23 cellular contexts compared by ENCODE assay signal in genomic region chr7:129884495-129884894, GRCh38.
A peak's percentile ranks its signal among the peaks of the same experiment; 100 is the strongest.
DNase-seq lines count a peak whose midpoint lies in the region; ATAC-seq and TF ChIP-seq lines count a peak whose summit lies in the region.
"Had no signal": no experiment of that assay in that cellular context is flagged by ENCODE, and none has a peak within 500 bp of the region (broad histone marks: within the 10 kb centered on the region; RNA-seq: fewer than 3 reads in every experiment).

No MANE protein-coding gene starts in this region.

- H3K27ac Mint-ChIP-seq in activated B cell treated with CpG ODN at 0.5 μM for 24 hours (no peak overlapping the region), T-helper 17 cell (no peak overlapping the region)
- no peak overlapping the region for H3K27ac Mint-ChIP-seq in activated naive CD8-positive, alpha-beta T cell treated with anti-CD3 and anti-CD28 coated beads, Interleukin-2, amount 50 U/mL, for 24 hours
- H3K27ac Mint-ChIP-seq: CD14-positive monocyte; CD4-positive, alpha-beta T cell; CD8-positive, alpha-beta memory T cell had no signal

- H3K27ac ChIP-seq in HCT116 (ENCODE audit: low read depth, low read length): 0 out of 2 replicates have a peak overlapping the region, but pooled peaks have one; percentile 7
- no peak overlapping the region for H3K27ac ChIP-seq in right lobe of liver
- H3K27ac ChIP-seq: A549; BLaER1 treated with 17β-estradiol and CSF1 and Interleukin-3, amounts not matched to agents 10 nM and 100 nM had no signal

- H3K4me3 Mint-ChIP-seq in activated B cell treated with CpG ODN at 0.5 μM for 24 hours (no peak overlapping the region), T-helper 17 cell (no peak overlapping the region)
- no peak overlapping the region for H3K4me3 Mint-ChIP-seq in activated naive CD8-positive, alpha-beta T cell treated with anti-CD3 and anti-CD28 coated beads, Interleukin-2, amount 50 U/mL, for 24 hours
- H3K4me3 Mint-ChIP-seq: CD14-positive monocyte; CD4-positive, alpha-beta T cell; CD8-positive, alpha-beta memory T cell had no signal

- no peak for TF ChIP-seq RAD21 in HCT116 (IDR thresholded peaks at IDR 0.05; ENCODE audit: low read depth)

- H3K4me3 ChIP-seq in HCT116 (replicated peaks in 1 of 2; ENCODE audit: low read depth in 1 of 2, low read length in 2 of 2) (no peak overlapping the region), right lobe of liver (no peak overlapping the region)
- H3K4me3 ChIP-seq: A549; BLaER1 treated with 17β-estradiol and CSF1 and Interleukin-3, amounts not matched to agents 10 nM and 100 nM; HAP-1 had no signal

- no peaks in the 10 kb centered on the region for H4K20me1 ChIP-seq in HCT116 (ENCODE audit: insufficient read depth)

- H3K4me1 ChIP-seq in HCT116 (ENCODE audit: control insufficient read depth in 1 of 2, insufficient read depth in 2 of 2, low read length in 2 of 2) (peaks cover 24 to 30% of the 10 kb centered on the region in 2 experiments; a peak in 3 of 4 replicates), right lobe of liver (peaks cover 0 to 6% (median 0%) of the 10 kb centered on the region in 4 donors)

- in situ Hi-C loops in KBM-7 (cut with MboI; ENCODE audit: low pct_unique_long_range_greater_than_20kb, low sequenced_read_pairs): no loop called here

- no peak for ATAC-seq in HCT116
- peak; percentile 34 for ATAC-seq in activated B cell treated with CpG ODN at 0.5 μM for 24 hours (ENCODE audit: low read depth)
- ATAC-seq in esophagus mucosa: peak; percentile 24
- no peak for ATAC-seq in activated naive CD8-positive, alpha-beta T cell treated with anti-CD3 and anti-CD28 coated beads, Interleukin-2, amount 50 U/mL, for 24 hours
- no peak for ATAC-seq in right lobe of liver
- ATAC-seq in T-helper 17 cell: no peak
- ATAC-seq: A549 had no signal

- H3K27me3 ChIP-seq in HCT116 (ENCODE audit: insufficient read depth, low read length) (no peaks in the 10 kb centered on the region), right lobe of liver (no peaks in the 10 kb centered on the region)
- H3K27me3 ChIP-seq: BE2C; BLaER1 treated with 17β-estradiol and CSF1 and Interleukin-3, amounts not matched to agents 10 nM and 100 nM had no signal

- H3K9me3 Mint-ChIP-seq in activated B cell treated with CpG ODN at 0.5 μM for 24 hours: no peaks in the 10 kb centered on the region
- H3K9me3 Mint-ChIP-seq in activated naive CD8-positive, alpha-beta T cell treated with anti-CD3 and anti-CD28 coated beads, Interleukin-2, amount 50 U/mL, for 24 hours: no peaks in the 10 kb centered on the region
- H3K9me3 Mint-ChIP-seq: CD14-positive monocyte; CD4-positive, alpha-beta T cell; CD8-positive, alpha-beta memory T cell had no signal

- H3K36me3 Mint-ChIP-seq in activated B cell treated with CpG ODN at 0.5 μM for 24 hours (ENCODE audit: low read depth) (peaks cover 44% of the 10 kb centered on the region), T-helper 17 cell (ENCODE audit: low read depth) (no peaks in the 10 kb centered on the region)
- H3K36me3 Mint-ChIP-seq in activated naive CD8-positive, alpha-beta T cell treated with anti-CD3 and anti-CD28 coated beads, Interleukin-2, amount 50 U/mL, for 24 hours (ENCODE audit: low read depth): no peaks in the 10 kb centered on the region

- no peak for DNase-seq in HCT116 (ENCODE audit: low read depth, low spot score)
- peak; percentile 10 for DNase-seq in KBM-7
- no peak for DNase-seq in activated B cell treated with CpG ODN at 0.5 μM for 24 hours
- DNase-seq in activated naive CD8-positive, alpha-beta T cell treated with anti-CD3 and anti-CD28 coated beads, Interleukin-2, amount 50 U/mL, for 24 hours: no peak
- no peak for DNase-seq in DMS153 treated with DMSO at 0.1 percent for 48 hours (lab: John Stamatoyannopoulos, UW; ENCODE audit: unreplicated experiment)
- no peak for DNase-seq in right lobe of liver
- DNase-seq in T-helper 17 cell: no peak
- DNase-seq: 8988T; ACHN; AML-193; BE2C; CD4-positive, alpha-beta T cell; CD8-positive, alpha-beta memory T cell; DMS 273 treated with DMSO at 0.1 percent for 48 hours; DMS53; DMS79 treated with DMSO at 0.1 percent for 48 hours; GF-D8; GOT3 had no signal

- RAD21 ChIA-PET in HCT116 (lab: Charles Lee; ENCODE audit: low non-redundant PET in 1 of 2, low total read pairs in 2 of 2, uncharacterized antibody in 2 of 2, unreplicated experiment in 2 of 2): no interaction called here

- H3K9me2 ChIP-seq in HCT116 (ENCODE audit: insufficient read depth): no peaks in the 10 kb centered on the region

- H2AFZ ChIP-seq in HCT116 (ENCODE audit: low read depth, low read length, poor library complexity, severe bottlenecking): no peak overlapping the region

- H3K4me1 Mint-ChIP-seq in activated B cell treated with CpG ODN at 0.5 μM for 24 hours (peaks cover 7% of the 10 kb centered on the region), T-helper 17 cell (peaks cover 27% of the 10 kb centered on the region)
- peaks cover 8% of the 10 kb centered on the region for H3K4me1 Mint-ChIP-seq in activated naive CD8-positive, alpha-beta T cell treated with anti-CD3 and anti-CD28 coated beads, Interleukin-2, amount 50 U/mL, for 24 hours
- H3K4me1 Mint-ChIP-seq: CD14-positive monocyte had no signal

- TF ChIP-seq POLR2A in HCT116 (IDR thresholded peaks at IDR 0.05; ENCODE audit: borderline replicate concordance, extremely low read depth, insufficient read depth, insufficient read length) (no peak), right lobe of liver (IDR thresholded peaks at IDR 0.05) (no peak)

- H3K79me2 ChIP-seq in HCT116 (ENCODE audit: insufficient read depth, low read length): peaks cover 67% of the 10 kb centered on the region

- WGBS in right lobe of liver (ENCODE audit: insufficient coverage, low coverage, low lambda C conversion rate, missing lambda C conversion rate): 87% methylated on average over 5 of the region's 5 CpGs

- H3K9ac ChIP-seq in HCT116 (ENCODE audit: low read length): no peak overlapping the region
- H3K9ac ChIP-seq: BLaER1 treated with 17β-estradiol and CSF1 and Interleukin-3, amounts not matched to agents 10 nM and 100 nM had no signal

- no peak for TF ChIP-seq CTCF in HCT116 (IDR thresholded peaks at IDR 0.05 in 2 of 3, conservative IDR thresholded peaks at IDR 0.05 in 1 of 3; ENCODE audit: borderline replicate concordance in 1 of 3, insufficient read depth in 1 of 3, low read depth in 2 of 3, low read length in 2 of 3)
- TF ChIP-seq CTCF in activated B cell treated with CpG ODN at 0.5 μM for 24 hours (IDR thresholded peaks at IDR 0.05): no peak
- no peak for TF ChIP-seq CTCF in right lobe of liver (IDR thresholded peaks at IDR 0.05)

- H3K36me3 ChIP-seq in HCT116 (ENCODE audit: control insufficient read depth in 1 of 2, insufficient read depth in 2 of 2, low read length in 2 of 2): peaks cover 3 to 5% of the 10 kb centered on the region in 2 experiments; a peak in 1 of 4 replicates
- H3K36me3 ChIP-seq in right lobe of liver: peaks cover 0 to 3% (median 0%) of the 10 kb centered on the region in 4 donors
- H3K36me3 ChIP-seq: BE2C had no signal

- intact Hi-C loops in HCT116 (cut with micrococcal nuclease) (no loop called here), activated B cell treated with CpG ODN at 0.5 μM for 24 hours (cut with micrococcal nuclease) (no loop called here), right lobe of liver (cut with DNase I) (no loop called here)

- no TSS peak for BruUV-seq in HCT116 (replicated peaks; lab: Mats Ljungman, UMichigan)

- POLR2A ChIA-PET in HCT116 (lab: Charles Lee): no interaction called here
- POLR2A ChIA-PET in activated B cell treated with CpG ODN at 0.5 μM for 24 hours (lab: Charles Lee): no interaction called here

- CTCF ChIA-PET in HCT116 (lab: Charles Lee): no interaction called here
- CTCF ChIA-PET in activated B cell treated with CpG ODN at 0.5 μM for 24 hours (lab: Charles Lee): no interaction called here

- H3K4me2 ChIP-seq in HCT116 (ENCODE audit: low read length): no peak overlapping the region
- H3K4me2 ChIP-seq: A549; BLaER1 treated with 17β-estradiol and CSF1 and Interleukin-3, amounts not matched to agents 10 nM and 100 nM had no signal

- H3K9me3 ChIP-seq in HCT116 (ENCODE audit: control insufficient read depth in 1 of 2, insufficient read depth in 1 of 2, low read depth in 1 of 2, low read length in 2 of 2) (no peaks in the 10 kb centered on the region), right lobe of liver (no peaks in the 10 kb centered on the region), T-helper 17 cell (ENCODE audit: control insufficient read depth, low read length, poor library complexity, severe bottlenecking) (no peaks in the 10 kb centered on the region)
- H3K9me3 ChIP-seq: A549; BE2C; BLaER1 treated with 17β-estradiol and CSF1 and Interleukin-3, amounts not matched to agents 10 nM and 100 nM; HAP-1 had no signal

- H3K27me3 Mint-ChIP-seq in activated B cell treated with CpG ODN at 0.5 μM for 24 hours (no peaks in the 10 kb centered on the region), T-helper 17 cell (no peaks in the 10 kb centered on the region)
- no peaks in the 10 kb centered on the region for H3K27me3 Mint-ChIP-seq in activated naive CD8-positive, alpha-beta T cell treated with anti-CD3 and anti-CD28 coated beads, Interleukin-2, amount 50 U/mL, for 24 hours
- H3K27me3 Mint-ChIP-seq: CD4-positive, alpha-beta T cell; CD8-positive, alpha-beta memory T cell had no signal

TF ChIP-seq in HCT116, 20 proteins besides CTCF, POLR2A, EP300 and RAD21 (continues in another document):
- no peak for TF ChIP-seq EZH2 (IDR thresholded peaks at IDR 0.05)
- TF ChIP-seq SRF (IDR thresholded peaks at IDR 0.05; ENCODE audit: low read depth): no peak
- TF ChIP-seq JUND (IDR thresholded peaks at IDR 0.05): no peak
- TF ChIP-seq ZBTB33 (IDR thresholded peaks at IDR 0.05; ENCODE audit: extremely low read depth, insufficient replicate concordance, low read length): no peak
- no peak for TF ChIP-seq FOSL1 (IDR thresholded peaks at IDR 0.05; ENCODE audit: low read depth)
- no peak for TF ChIP-seq EGR1 (IDR thresholded peaks at IDR 0.05; ENCODE audit: low read depth)
- no peak for TF ChIP-seq MAX (IDR thresholded peaks at IDR 0.05)

Comparison
In these comparisons a context has a peak if more than half of its experiments do, and no peak if none do; other contexts are left out.
1. ATAC-seq: peak in activated B cell treated with CpG ODN at 0.5 μM for 24 hours (single experiment) and esophagus mucosa (single experiment); none in HCT116 (single experiment), activated naive CD8-positive, alpha-beta T cell treated with anti-CD3 and anti-CD28 coated beads, Interleukin-2, amount 50 U/mL, for 24 hours (single experiment), right lobe of liver (0 of 4) and T-helper 17 cell (single experiment).